Comparison of ENCODE assay signal across 8 cellular contexts in genomic region chr15:72230197-72231065, GRCh38. TPM values are rescaled to one million over a fixed set of nuclear protein-coding genes. Genes with fewer than 3 reads are reported as not detected.
DNase-seq lines count a peak whose midpoint lies in the region; ATAC-seq and TF ChIP-seq lines count a peak whose summit lies in the region.

No MANE protein-coding gene starts in this region.

- WGBS in hepatocyte (ENCODE audit: low lambda C conversion rate, missing lambda C conversion rate): 0% methylated on average over 29 of the region's 79 CpGs

- H3K4me3 ChIP-seq in GM12865 (ENCODE audit: low read depth, low read length): peak overlapping the region; percentile 91
- H3K4me3 ChIP-seq in hepatocyte: peak overlapping the region; percentile 76

- H3K9me2 ChIP-seq in hepatocyte (replicated peaks; ENCODE audit: insufficient read depth): no peaks in the 10 kb centered on the region

- DNase-seq in GM12865 (ENCODE audit: low read depth) (peak; percentile 88), NCI-H1417 (lab: John Stamatoyannopoulos, UW) (peak; percentile 70 to 95 (median 92)), T-helper 22 cell (ENCODE audit: low read depth) (peak; percentile 58), astrocyte of the hippocampus (ENCODE audit: low read depth, low spot score) (peak; percentile 96), hepatocyte (ENCODE audit: low spot score) (peak; percentile 94), putamen (ENCODE audit: low spot score) (peak; percentile 89)

- H3K79me2 ChIP-seq in hepatocyte: peaks cover 46% of the 10 kb centered on the region

- H2AFZ ChIP-seq in hepatocyte: peak overlapping the region; percentile 88

- TF ChIP-seq CTCF in GM12865 (IDR thresholded peaks at IDR 0.05; ENCODE audit: insufficient read depth, low read depth, low read length, missing control alignments): no peak
- no peak for TF ChIP-seq CTCF in hepatocyte (IDR thresholded peaks at IDR 0.05; ENCODE audit: poor library complexity)

- H3K4me2 ChIP-seq in hepatocyte: peak overlapping the region; percentile 86

- peaks cover 7% of the 10 kb centered on the region for H4K20me1 ChIP-seq in hepatocyte (ENCODE audit: insufficient read depth, poor library complexity, severe bottlenecking)

- H3K27me3 ChIP-seq in hepatocyte: no peaks in the 10 kb centered on the region

- no peak for ATAC-seq in HG03521 (IDR thresholded peaks at IDR 0.05; ENCODE audit: unreplicated experiment)
- ATAC-seq in GM21526 (IDR thresholded peaks at IDR 0.05; ENCODE audit: low FRiP score, unreplicated experiment): no peak

- no peaks in the 10 kb centered on the region for H3K36me3 ChIP-seq in hepatocyte (replicated peaks; ENCODE audit: insufficient read depth, low read depth)

- peak overlapping the region; percentile 95 for H3K27ac ChIP-seq in hepatocyte

- no peaks in the 10 kb centered on the region for H3K9me3 ChIP-seq in hepatocyte (ENCODE audit: low read depth)

- peaks cover 38% of the 10 kb centered on the region for H3K4me1 ChIP-seq in hepatocyte (ENCODE audit: insufficient read depth)

RNA-seq across cellular contexts. Expression of gene PKM, which starts 0.6 kb away (rescaled TPM):
- total RNA-seq in hepatocyte: 314 and 332 TPM in 2 replicates
- 376 and 403 TPM in 2 replicates for polyA plus RNA-seq in hepatocyte

RNA-seq across cellular contexts. Expression of gene GRAMD2A, which starts 32.8 kb away (rescaled TPM):
- 2.2 and 4.4 TPM in 2 replicates for total RNA-seq in hepatocyte
- polyA plus RNA-seq in hepatocyte: 4.6 and 7.9 TPM in 2 replicates

RNA-seq across cellular contexts. Expression of gene PARP6, which starts 41.9 kb away (rescaled TPM):
- total RNA-seq in hepatocyte: 37.6 and 57.1 TPM in 2 replicates
- 61.4 and 77.4 TPM in 2 replicates for polyA plus RNA-seq in hepatocyte
